9 cellular contexts compared by ENCODE assay signal in the genomic region with DNA sequence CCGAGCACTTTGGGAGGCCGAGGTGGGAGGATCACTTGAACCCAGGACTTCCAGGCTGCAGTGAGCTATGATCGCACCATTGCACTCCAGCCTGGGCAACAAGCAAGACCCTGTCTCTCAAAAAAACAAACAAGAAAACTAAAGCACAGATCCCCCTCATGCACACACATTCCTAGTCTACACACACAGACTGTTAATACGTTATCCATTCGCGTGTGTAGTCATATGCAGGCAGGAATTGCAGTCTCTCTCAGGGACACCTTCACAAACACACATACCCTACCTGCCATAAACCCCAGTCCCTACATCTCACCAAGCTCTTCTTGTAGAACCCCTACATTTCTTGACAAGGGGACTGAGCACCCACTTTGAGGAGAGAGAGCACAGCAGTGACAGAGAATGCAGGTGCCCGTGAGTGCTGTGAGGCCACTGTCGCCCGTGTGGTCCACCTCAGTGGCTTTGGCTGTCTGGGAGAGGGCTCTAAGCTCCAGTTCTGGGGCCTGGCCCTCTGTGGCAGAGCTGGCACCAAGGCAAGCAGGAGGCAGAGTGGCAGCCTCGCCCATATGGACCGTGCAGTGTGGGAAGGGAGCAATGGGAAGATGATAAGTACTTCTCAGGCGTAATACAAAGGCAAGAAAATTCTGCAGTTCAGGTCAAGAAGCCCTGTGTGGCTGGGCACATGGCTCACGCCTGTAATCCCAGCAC. TPM values are rescaled to one million over a fixed set of nuclear protein-coding genes. Genes with fewer than 3 reads are reported as not detected.
DNase-seq lines count a peak whose midpoint lies in the region; ATAC-seq and TF ChIP-seq lines count a peak whose summit lies in the region.
"Had no signal": no experiment of that assay in that cellular context is flagged by ENCODE, and none has a peak within 500 bp of the region (broad histone marks: within the 10 kb centered on the region; RNA-seq: fewer than 3 reads in every experiment).

No MANE protein-coding gene starts in this region.

- peaks cover 19 to 72% (median 52%) of the 10 kb centered on the region in 6 donors for H3K4me1 ChIP-seq in spleen
- H3K4me1 ChIP-seq: BE2C had no signal

- no peak for ATAC-seq in omental fat pad (ENCODE audit: low FRiP score)

- H3K27ac Mint-ChIP-seq in activated CD4-positive, alpha-beta memory T cell treated with anti-CD3 and anti-CD28 coated beads for 36 hours: peak overlapping the region; percentile 93

- peaks cover 5% of the 10 kb centered on the region for H3K27me3 Mint-ChIP-seq in activated CD4-positive, alpha-beta memory T cell treated with anti-CD3 and anti-CD28 coated beads for 36 hours

- CTCF ChIA-PET in activated CD4-positive, alpha-beta memory T cell treated with anti-CD3 and anti-CD28 coated beads for 36 hours (lab: Charles Lee): interaction anchor here (0.8 to 3.3 kb wide), 41 partner anchors 10 to 588 kb away, joined by 3 to 133 read pairs (median 5); a partner anchor contains a TSS

- POLR2A ChIA-PET in activated CD4-positive, alpha-beta memory T cell treated with anti-CD3 and anti-CD28 coated beads for 36 hours (lab: Charles Lee): interaction anchor here (0.8 to 1.7 kb wide), 4 partner anchors 22 to 289 kb away, joined by 3 to 5 read pairs (median 4); no protein-coding TSS in a partner anchor

- H3K4me3 ChIP-seq in spleen (peak overlapping the region in 1 of 8 donors; percentile 88), MG63 (no peak overlapping the region)

- TF ChIP-seq CTCF in spleen (IDR thresholded peaks at IDR 0.05 in 8 of 11, conservative IDR thresholded peaks at IDR 0.05 in 3 of 11) (no peak), omental fat pad (IDR thresholded peaks at IDR 0.05) (no peak)

- peaks cover 3% of the 10 kb centered on the region for H3K9me3 Mint-ChIP-seq in activated CD4-positive, alpha-beta memory T cell treated with anti-CD3 and anti-CD28 coated beads for 36 hours

- no peaks in the 10 kb centered on the region for H3K9me3 ChIP-seq in spleen
- H3K9me3 ChIP-seq in MG63: no peaks in the 10 kb centered on the region
- H3K9me3 ChIP-seq: BE2C had no signal

- H3K36me3 ChIP-seq in spleen (no peaks in the 10 kb centered on the region), MG63 (no peaks in the 10 kb centered on the region)
- H3K36me3 ChIP-seq: BE2C had no signal

- 76 to 85% (median 82%) methylated on average over 13 of the region's 13 CpGs for WGBS in spleen, 5 donors

- peak; percentile 1 for DNase-seq in activated effector memory CD4-positive, alpha-beta T cell treated with Interleukin-2 at 50 U/mL for 16 hours
- DNase-seq in activated effector memory CD4-positive, alpha-beta T cell treated with anti-CD3 and anti-CD28 coated beads, Interleukin-2, amount 50 U/mL, for 16 hours: no peak
- no peak for DNase-seq in activated CD4-positive, alpha-beta memory T cell treated with anti-CD3 and anti-CD28 coated beads for 36 hours
- peak; percentile 33 for DNase-seq in glomerular visceral epithelial cell (ENCODE audit: extremely low spot score)
- peak; percentile 80 for DNase-seq in spleen
- DNase-seq in MG63: no peak
- DNase-seq in DMS153 treated with DMSO at 0.1 percent for 48 hours (lab: John Stamatoyannopoulos, UW; ENCODE audit: unreplicated experiment): no peak
- no peak for DNase-seq in omental fat pad (ENCODE audit: low spot score)

- intact Hi-C loops in activated CD4-positive, alpha-beta memory T cell treated with anti-CD3 and anti-CD28 coated beads for 36 hours (cut with micrococcal nuclease): loop anchor here (1.0 to 5.0 kb wide), 5 partner anchors 276 to 586 kb away; a partner anchor contains a TSS
- intact Hi-C loops in spleen (cut with DNase I; ENCODE audit: low total_unique reads): loop anchor here (5.0 kb wide), 1 partner anchor 291 kb away; no protein-coding TSS in a partner anchor

- peaks cover 73% of the 10 kb centered on the region for H3K4me1 Mint-ChIP-seq in activated CD4-positive, alpha-beta memory T cell treated with anti-CD3 and anti-CD28 coated beads for 36 hours (ENCODE audit: low read depth)

- H3K4me3 Mint-ChIP-seq in activated CD4-positive, alpha-beta memory T cell treated with anti-CD3 and anti-CD28 coated beads for 36 hours: peak overlapping the region; percentile 87

- TF ChIP-seq POLR2A in spleen (IDR thresholded peaks at IDR 0.05): no peak

- H3K27me3 ChIP-seq in spleen (replicated peaks in 1 of 7): peaks cover 0 to 19% (median 0%) of the 10 kb centered on the region in 7 donors
- no peaks in the 10 kb centered on the region for H3K27me3 ChIP-seq in MG63
- H3K27me3 ChIP-seq: BE2C had no signal

- H3K36me3 Mint-ChIP-seq in activated CD4-positive, alpha-beta memory T cell treated with anti-CD3 and anti-CD28 coated beads for 36 hours: peaks cover 32% of the 10 kb centered on the region

- H3K27ac ChIP-seq in spleen: peak overlapping the region in 3 of 8 donors; percentile 65 to 88 (median 81)

RNA-seq across cellular contexts. Expression of a gene that starts 34.2 kb away (rescaled TPM):
- 10 to 100 TPM; 49.0 to 49.1 TPM for total RNA-seq in activated CD4-positive, alpha-beta memory T cell treated with anti-CD3 and anti-CD28 coated beads for 36 hours
- total RNA-seq in spleen (10 to 100 TPM; 19.5 to 47.1 (median 29.6) TPM), omental fat pad (10 to 100 TPM in 3 of 4 donors, 1 to 10 TPM in 1; 9.6 to 61.5 (median 30.9) TPM)
- 10 to 100 TPM in 1 of 3 donors, 1 to 10 TPM in 2; 3.0 to 11.8 (median 4.1) TPM for polyA plus RNA-seq in spleen
- total RNA-seq in MG63 (2014; rRNA removed; shearing (Covaris generic); ENCODE audit: low replicate concordance): 3.5 and 6.5 TPM in 2 replicates

RNA-seq across cellular contexts. Expression of a gene that starts 59.0 kb away (rescaled TPM):
- 1 to 10 TPM; 1.7 to 3.0 TPM for total RNA-seq in activated CD4-positive, alpha-beta memory T cell treated with anti-CD3 and anti-CD28 coated beads for 36 hours
- total RNA-seq in spleen (100 to 1,000 TPM in 1 of 7 donors, 10 to 100 TPM in 6; 44.2 to 182 (median 58.6) TPM), omental fat pad (10 to 100 TPM; 10.0 to 51.1 (median 25.7) TPM)
- polyA plus RNA-seq in spleen: 10 to 100 TPM in 1 of 3 donors, 1 to 10 TPM in 2; 4.8 to 27.1 (median 7.4) TPM
- total RNA-seq in MG63 (2014; rRNA removed; shearing (Covaris generic); ENCODE audit: low replicate concordance): 0.64 and 2.3 TPM in 2 replicates

Comparison
In these comparisons a context has a peak if more than half of its experiments do, and no peak if none do; other contexts are left out.
1. DNase-seq: peak in activated effector memory CD4-positive, alpha-beta T cell treated with Interleukin-2 at 50 U/mL for 16 hours (single experiment), glomerular visceral epithelial cell (single experiment) and spleen (single experiment); none in activated effector memory CD4-positive, alpha-beta T cell treated with anti-CD3 and anti-CD28 coated beads, Interleukin-2, amount 50 U/mL, for 16 hours (single experiment), activated CD4-positive, alpha-beta memory T cell treated with anti-CD3 and anti-CD28 coated beads for 36 hours (single experiment), MG63 (single experiment), DMS153 treated with DMSO at 0.1 percent for 48 hours (single experiment) and omental fat pad (single experiment).